ENCODE assay signal across 14 cellular contexts in genomic region chr12:102427542-102427923, GRCh38. TPM values are rescaled to one million over a fixed set of nuclear protein-coding genes. Genes with fewer than 3 reads are reported as not detected.
DNase-seq lines count a peak whose midpoint lies in the region; ATAC-seq and TF ChIP-seq lines count a peak whose summit lies in the region.
"Had no signal": no experiment of that assay in that cellular context is flagged by ENCODE, and none has a peak within 500 bp of the region (broad histone marks: within the 10 kb centered on the region; RNA-seq: fewer than 3 reads in every experiment).

No MANE protein-coding gene starts in this region.

- no peaks in the 10 kb centered on the region for H3K4me1 Mint-ChIP-seq in MCF 10A (ENCODE audit: insufficient read depth, unreplicated experiment)
- peaks cover 3% of the 10 kb centered on the region for H3K4me1 Mint-ChIP-seq in activated naive CD4-positive, alpha-beta T cell treated with anti-CD3 and anti-CD28 coated beads, Interleukin-2, amount 10 ng/mL, durations not matched to agents 7 days and 5 days
- H3K4me1 Mint-ChIP-seq: activated CD4-positive, alpha-beta T cell treated with anti-CD3 and anti-CD28 coated beads, Interleukin-2, amount 10 ng/mL, durations not matched to agents 24 days and 14 days had no signal

- POLR2A ChIA-PET in MCF 10A (lab: Yijun Ruan, JAX): no interaction called here

- no peaks in the 10 kb centered on the region for H3K36me3 Mint-ChIP-seq in MCF 10A (ENCODE audit: insufficient read depth, unreplicated experiment)
- H3K36me3 Mint-ChIP-seq in activated naive CD4-positive, alpha-beta T cell treated with anti-CD3 and anti-CD28 coated beads, Interleukin-2, amount 10 ng/mL, durations not matched to agents 7 days and 5 days: no peaks in the 10 kb centered on the region

- no peaks in the 10 kb centered on the region for H3K9me3 Mint-ChIP-seq in MCF 10A (ENCODE audit: unreplicated experiment)
- H3K9me3 Mint-ChIP-seq in activated naive CD4-positive, alpha-beta T cell treated with anti-CD3 and anti-CD28 coated beads, Interleukin-2, amount 10 ng/mL, durations not matched to agents 7 days and 5 days: no peaks in the 10 kb centered on the region

- H3K27ac ChIP-seq in breast epithelium (peak overlapping the region; percentile 54 to 79), uterus (peak overlapping the region; percentile 76 to 78)

- H3K27me3 ChIP-seq in breast epithelium: no peaks in the 10 kb centered on the region
- no peaks in the 10 kb centered on the region for H3K27me3 ChIP-seq in uterus

- CTCF ChIA-PET in MCF 10A (lab: Yijun Ruan, JAX): no interaction called here
- CTCF ChIA-PET in activated naive CD4-positive, alpha-beta T cell treated with anti-CD3 and anti-CD28 coated beads, Interleukin-2, amount 10 ng/mL, durations not matched to agents 7 days and 5 days (lab: Charles Lee): no interaction called here

- TF ChIP-seq POLR2A in breast epithelium (IDR thresholded peaks at IDR 0.05): no peak
- no peak for TF ChIP-seq POLR2A in uterus (IDR thresholded peaks at IDR 0.05)

- H3K4me3 Mint-ChIP-seq in MCF 10A (ENCODE audit: unreplicated experiment): no peak overlapping the region
- H3K4me3 Mint-ChIP-seq in activated naive CD4-positive, alpha-beta T cell treated with anti-CD3 and anti-CD28 coated beads, Interleukin-2, amount 10 ng/mL, durations not matched to agents 7 days and 5 days: no peak overlapping the region
- H3K4me3 Mint-ChIP-seq: activated CD4-positive, alpha-beta T cell treated with anti-CD3 and anti-CD28 coated beads, Interleukin-2, amount 10 ng/mL, durations not matched to agents 24 days and 14 days; T-helper 1 cell treated with Interleukin-12 subunit alpha and Interleukin-12 subunit beta and Interleukin-4 antibody, amounts not matched to agents 30 μg/mL and 1 μg/mL, for 36 hours had no signal

- no peak for TF ChIP-seq CTCF in breast epithelium (IDR thresholded peaks at IDR 0.05)
- TF ChIP-seq CTCF in MCF 10A (IDR thresholded peaks at IDR 0.05; ENCODE audit: unreplicated experiment): no peak
- no peak for TF ChIP-seq CTCF in uterus (IDR thresholded peaks at IDR 0.05)

- peak; percentile 90 for ATAC-seq in Right ventricle myocardium superior (ENCODE audit: poor library complexity)

- no peaks in the 10 kb centered on the region for H3K9me3 ChIP-seq in breast epithelium
- H3K9me3 ChIP-seq in uterus: no peaks in the 10 kb centered on the region

- H3K36me3 ChIP-seq in breast epithelium (no peaks in the 10 kb centered on the region), uterus (no peaks in the 10 kb centered on the region)

- BruUV-seq in MCF 10A (replicated peaks; lab: Mats Ljungman, UMichigan): no TSS peak

- H3K27me3 Mint-ChIP-seq in MCF 10A (ENCODE audit: insufficient read depth, unreplicated experiment): no peaks in the 10 kb centered on the region
- peaks cover 4% of the 10 kb centered on the region for H3K27me3 Mint-ChIP-seq in activated naive CD4-positive, alpha-beta T cell treated with anti-CD3 and anti-CD28 coated beads, Interleukin-2, amount 10 ng/mL, durations not matched to agents 7 days and 5 days

- H3K4me1 ChIP-seq in breast epithelium (no peaks in the 10 kb centered on the region), uterus (peaks cover 10 to 16% of the 10 kb centered on the region in 2 donors)

- peak in 1 of 2 donors; percentile 19 for DNase-seq in breast epithelium (ENCODE audit: low spot score in 2 of 2)
- DNase-seq in MCF 10A (ENCODE audit: unreplicated experiment): no peak
- DNase-seq in Right ventricle myocardium superior: peak; percentile 70
- DNase-seq in occipital lobe (lab: John Stamatoyannopoulos, UW): peak; percentile 64
- peak; percentile 65 to 69 for DNase-seq in uterus
- no peak for DNase-seq in NCI-H526 treated with DMSO at 0.1 percent for 48 hours (lab: John Stamatoyannopoulos, UW)
- no peak for DNase-seq in activated naive CD4-positive, alpha-beta T cell treated with anti-CD3 and anti-CD28 coated beads, Interleukin-2, amount 10 ng/mL, durations not matched to agents 7 days and 5 days
- DNase-seq in stimulated activated CD4-positive, alpha-beta T cell treated with anti-CD3 and anti-CD28 coated beads, Interleukin-2, amount 100 ng/mL, for 48 hours: no peak
- DNase-seq: 8988T; activated CD4-positive, alpha-beta T cell treated with anti-CD3 and anti-CD28 coated beads, Interleukin-2, amount 10 ng/mL, durations not matched to agents 24 days and 14 days; Calu3; mesendoderm had no signal

- no peak overlapping the region for H3K27ac Mint-ChIP-seq in MCF 10A (ENCODE audit: low read depth, unreplicated experiment)
- H3K27ac Mint-ChIP-seq in activated naive CD4-positive, alpha-beta T cell treated with anti-CD3 and anti-CD28 coated beads, Interleukin-2, amount 10 ng/mL, durations not matched to agents 7 days and 5 days: no peak overlapping the region
- H3K27ac Mint-ChIP-seq: activated CD4-positive, alpha-beta T cell treated with anti-CD3 and anti-CD28 coated beads, Interleukin-2, amount 10 ng/mL, durations not matched to agents 24 days and 14 days; activated T-helper 2 cell treated with anti-CD3 and anti-CD28 coated beads, Interferon-gamma antibody, Interleukin-2, Interleukin-4, amounts not matched to agents 10 μg/mL and 5 μg/mL and 100 μg/mL, durations not matched to agents 14 hours and 24 hours and 36 hours; T-helper 1 cell treated with Interleukin-12 subunit alpha and Interleukin-12 subunit beta and Interleukin-4 antibody, amounts not matched to agents 30 μg/mL and 1 μg/mL, for 36 hours had no signal

- intact Hi-C loops in breast epithelium (cut with DNase I; ENCODE audit: low total_unique reads): no loop called here
- intact Hi-C loops in MCF 10A (cut with micrococcal nuclease): no loop called here
- intact Hi-C loops in Right ventricle myocardium superior (cut with DNase I): no loop called here
- intact Hi-C loops in uterus (cut with DNase I; ENCODE audit: low total_unique reads): no loop called here

- H3K4me3 ChIP-seq in breast epithelium (no peak overlapping the region), uterus (no peak overlapping the region)

RNA-seq across cellular contexts. Expression of gene IGF1, which starts 52.8 kb away (rescaled TPM):
- total RNA-seq in breast epithelium (100 to 1,000 TPM in 2 of 3 donors, 10 to 100 TPM in 1; 56.6 to 108 (median 101) TPM), MCF 10A (2022) (not detected in 2 replicates), Right ventricle myocardium superior (8.3 TPM), occipital lobe (5.5 TPM), uterus (100 to 1,000 TPM in 1 of 4 donors, 10 to 100 TPM in 2, 1 to 10 TPM in 1; 3.6 to 161 (median 33.9) TPM)
- total RNA-seq: Calu3 had no signal

Comparison
In these comparisons a context has a peak if more than half of its experiments do, and no peak if none do; other contexts are left out.
1. DNase-seq: peak in Right ventricle myocardium superior (single experiment), occipital lobe (single experiment) and uterus (2 of 2); none in MCF 10A (single experiment), NCI-H526 treated with DMSO at 0.1 percent for 48 hours (single experiment), activated naive CD4-positive, alpha-beta T cell treated with anti-CD3 and anti-CD28 coated beads, Interleukin-2, amount 10 ng/mL, durations not matched to agents 7 days and 5 days (single experiment) and stimulated activated CD4-positive, alpha-beta T cell treated with anti-CD3 and anti-CD28 coated beads, Interleukin-2, amount 100 ng/mL, for 48 hours (0 of 2).